Comparison of ENCODE assay signal across 1 cellular context in the genomic region with DNA sequence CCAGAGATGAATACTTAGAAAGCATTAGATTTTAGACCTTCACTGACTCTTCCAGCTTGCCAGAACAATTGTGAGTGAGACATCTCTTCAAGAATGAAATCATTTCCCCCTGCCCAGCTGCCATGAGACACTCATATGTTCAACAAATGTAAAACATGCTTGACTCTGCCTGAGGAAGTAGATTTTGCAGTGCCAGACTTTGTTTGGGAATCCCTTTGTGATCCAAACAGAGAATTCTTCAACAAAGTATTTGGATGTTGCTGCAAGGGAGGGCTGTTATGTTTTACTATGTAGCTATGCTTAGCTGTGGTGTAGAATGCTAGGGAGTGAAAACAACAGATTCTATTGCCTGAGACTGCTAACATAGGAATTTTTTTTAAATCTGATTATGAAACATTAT.
TF ChIP-seq lines count a peak whose summit lies in the region.

No MANE protein-coding gene starts in this region.

TF ChIP-seq in SK-N-SH treated with all-trans-retinoic acid at 6 μM for 48 hours, 23 proteins besides CTCF, POLR2A, EP300 and RAD21 (continued from another document):
- no peak for TF ChIP-seq PATZ1 (CRISPR knock-in tag; IDR thresholded peaks at IDR 0.05; ENCODE audit: borderline replicate concordance)
- no peak for TF ChIP-seq RARB (CRISPR knock-in tag; IDR thresholded peaks at IDR 0.05)
- no peak for TF ChIP-seq PPARA (CRISPR knock-in tag; IDR thresholded peaks at IDR 0.05; ENCODE audit: borderline replicate concordance)
- TF ChIP-seq ZFP30 (CRISPR knock-in tag; IDR thresholded peaks at IDR 0.05), result no peak
- no peak for TF ChIP-seq ISL1 (CRISPR knock-in tag; IDR thresholded peaks at IDR 0.05)
- TF ChIP-seq TCF4 (CRISPR knock-in tag; IDR thresholded peaks at IDR 0.05; ENCODE audit: borderline replicate concordance), result no peak
- no peak for TF ChIP-seq ZNF8 (CRISPR knock-in tag; IDR thresholded peaks at IDR 0.05)
- TF ChIP-seq SNAI2 (CRISPR knock-in tag; IDR thresholded peaks at IDR 0.05), result no peak
- TF ChIP-seq OSR1 (CRISPR knock-in tag; IDR thresholded peaks at IDR 0.05), result no peak
- TF ChIP-seq, protein P1, sequence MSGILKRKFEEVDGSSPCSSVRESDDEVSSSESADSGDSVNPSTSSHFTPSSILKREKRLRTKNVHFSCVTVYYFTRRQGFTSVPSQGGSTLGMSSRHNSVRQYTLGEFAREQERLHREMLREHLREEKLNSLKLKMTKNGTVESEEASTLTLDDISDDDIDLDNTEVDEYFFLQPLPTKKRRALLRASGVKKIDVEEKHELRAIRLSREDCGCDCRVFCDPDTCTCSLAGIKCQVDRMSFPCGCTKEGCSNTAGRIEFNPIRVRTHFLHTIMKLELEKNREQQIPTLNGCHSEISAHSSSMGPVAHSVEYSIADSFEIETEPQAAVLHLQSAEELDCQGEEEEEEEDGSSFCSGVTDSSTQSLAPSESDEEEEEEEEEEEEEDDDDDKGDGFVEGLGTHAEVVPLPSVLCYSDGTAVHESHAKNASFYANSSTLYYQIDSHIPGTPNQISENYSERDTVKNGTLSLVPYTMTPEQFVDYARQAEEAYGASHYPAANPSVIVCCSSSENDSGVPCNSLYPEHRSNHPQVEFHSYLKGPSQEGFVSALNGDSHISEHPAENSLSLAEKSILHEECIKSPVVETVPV (CRISPR knock-in tag; IDR thresholded peaks at IDR 0.05), result no peak
- TF ChIP-seq, protein P2, sequence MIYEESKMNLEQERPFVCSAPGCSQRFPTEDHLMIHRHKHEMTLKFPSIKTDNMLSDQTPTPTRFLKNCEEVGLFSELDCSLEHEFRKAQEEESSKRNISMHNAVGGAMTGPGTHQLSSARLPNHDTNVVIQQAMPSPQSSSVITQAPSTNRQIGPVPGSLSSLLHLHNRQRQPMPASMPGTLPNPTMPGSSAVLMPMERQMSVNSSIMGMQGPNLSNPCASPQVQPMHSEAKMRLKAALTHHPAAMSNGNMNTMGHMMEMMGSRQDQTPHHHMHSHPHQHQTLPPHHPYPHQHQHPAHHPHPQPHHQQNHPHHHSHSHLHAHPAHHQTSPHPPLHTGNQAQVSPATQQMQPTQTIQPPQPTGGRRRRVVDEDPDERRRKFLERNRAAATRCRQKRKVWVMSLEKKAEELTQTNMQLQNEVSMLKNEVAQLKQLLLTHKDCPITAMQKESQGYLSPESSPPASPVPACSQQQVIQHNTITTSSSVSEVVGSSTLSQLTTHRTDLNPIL (CRISPR knock-in tag; IDR thresholded peaks at IDR 0.05; ENCODE audit: low read depth), result no peak
- TF ChIP-seq ZNF565 (CRISPR knock-in tag; conservative IDR thresholded peaks at IDR 0.05; ENCODE audit: low read depth), result no peak
- no peak for TF ChIP-seq GLIS3 (CRISPR knock-in tag; IDR thresholded peaks at IDR 0.05)
